Comparison of ENCODE assay signal across 25 cellular contexts in the genomic region with DNA sequence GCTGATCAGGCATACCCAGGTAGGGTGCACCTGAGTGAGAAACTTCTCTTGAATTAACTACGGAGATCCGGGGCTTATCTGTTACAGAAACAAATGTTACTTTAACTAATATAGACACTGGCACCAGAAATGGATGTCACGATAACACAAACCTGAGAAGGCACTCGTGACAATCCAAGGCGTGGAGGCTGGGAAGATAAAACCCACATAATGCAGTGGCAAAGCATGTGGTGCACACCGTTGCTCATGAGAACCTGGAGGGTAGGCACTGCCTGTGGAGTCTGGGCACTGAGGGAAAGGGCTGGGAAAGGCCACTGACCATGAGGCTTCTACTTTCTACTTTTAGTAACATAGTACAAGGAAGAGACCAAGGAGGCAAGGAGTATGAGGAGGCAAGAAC. TPM values are rescaled to one million over a fixed set of nuclear protein-coding genes. Genes with fewer than 3 reads are reported as not detected.
DNase-seq lines count a peak whose midpoint lies in the region; ATAC-seq and TF ChIP-seq lines count a peak whose summit lies in the region.
"Had no signal": no experiment of that assay in that cellular context is flagged by ENCODE, and none has a peak within 500 bp of the region (broad histone marks: within the 10 kb centered on the region; RNA-seq: fewer than 3 reads in every experiment).

No MANE protein-coding gene starts in this region.

- H4K20me1 ChIP-seq in BLaER1 (no peaks in the 10 kb centered on the region), Loucy (ENCODE audit: insufficient read depth, low read length, poor library complexity, severe bottlenecking) (no peaks in the 10 kb centered on the region)

- H3K4me3 ChIP-seq in BLaER1 (no peak overlapping the region), HL-60 (replicated peaks; ENCODE audit: insufficient read depth, low read length) (no peak overlapping the region), Loucy (ENCODE audit: low read length, poor library complexity, severe bottlenecking) (no peak overlapping the region), uterus (no peak overlapping the region), tibial nerve (no peak overlapping the region)
- H3K4me3 ChIP-seq: GM12878 had no signal

- H2AFZ ChIP-seq in Loucy (ENCODE audit: low read length): no peak overlapping the region

- H3K9me3 ChIP-seq in BLaER1 (no peaks in the 10 kb centered on the region), Loucy (ENCODE audit: insufficient read depth, low read depth, low read length) (no peaks in the 10 kb centered on the region), uterus (no peaks in the 10 kb centered on the region), tibial nerve (no peaks in the 10 kb centered on the region)
- H3K9me3 ChIP-seq: Caco-2 had no signal

- H3K4me2 ChIP-seq in BLaER1 (peak overlapping the region; percentile 86), Loucy (ENCODE audit: low read depth, low read length, poor library complexity, severe bottlenecking) (no peak overlapping the region)

- no peaks in the 10 kb centered on the region for H3K36me3 ChIP-seq in BLaER1
- peaks cover 36% of the 10 kb centered on the region; the same call in 1 of the 2 replicates for H3K36me3 ChIP-seq in Loucy (ENCODE audit: insufficient read depth, low read length)
- H3K36me3 ChIP-seq in uterus: no peaks in the 10 kb centered on the region
- no peaks in the 10 kb centered on the region for H3K36me3 ChIP-seq in tibial nerve

- intact Hi-C loops in uterus (cut with DNase I; ENCODE audit: low total_unique reads): no loop called here

- H3K27me3 ChIP-seq in BLaER1 (no peaks in the 10 kb centered on the region; the same call in 1 of the 2 replicates), HL-60 (ENCODE audit: insufficient read depth, poor library complexity, severe bottlenecking) (no peaks in the 10 kb centered on the region), Loucy (ENCODE audit: insufficient read depth, low read length, poor library complexity, severe bottlenecking) (no peaks in the 10 kb centered on the region), uterus (no peaks in the 10 kb centered on the region), tibial nerve (no peaks in the 10 kb centered on the region)

- DNase-seq in HL-60 (ENCODE audit: low read depth in 1 of 2, low spot score in 1 of 2) (no peak), uterus (no peak), HPDE6-E6E7 (ENCODE audit: extremely low spot score) (no peak), tibial nerve (ENCODE audit: low spot score in 2 of 2) (no peak)
- DNase-seq: 8988T; ACHN; Caco-2; Calu3; CD4-positive, alpha-beta T cell; CD8-positive, alpha-beta T cell; DMS 273 treated with DMSO at 0.1 percent for 48 hours; DMS153; DMS53; DMS79; DND-41; EL; GDM1 had no signal

- TF ChIP-seq CTCF in HL-60 (IDR thresholded peaks at IDR 0.05; ENCODE audit: insufficient read depth, low read length): no peak
- TF ChIP-seq CTCF in Loucy (conservative IDR thresholded peaks at IDR 0.05; ENCODE audit: low read length): no peak
- TF ChIP-seq CTCF in uterus (IDR thresholded peaks at IDR 0.05): no peak
- TF ChIP-seq CTCF in tibial nerve (IDR thresholded peaks at IDR 0.05): no peak

- H3K4me1 ChIP-seq in BLaER1 (peaks cover 94% of the 10 kb centered on the region), Loucy (ENCODE audit: insufficient read depth, low read length, poor library complexity, severe bottlenecking) (peaks cover 66% of the 10 kb centered on the region), uterus (no peaks in the 10 kb centered on the region), tibial nerve (peaks cover 0 to 3% (median 0%) of the 10 kb centered on the region in 4 donors)
- H3K4me1 ChIP-seq: Caco-2 had no signal

- 86 to 91% methylated on average over 6 of the region's 6 CpGs for WGBS in tibial nerve, 2 donors

- no peak for ATAC-seq in GM19351 (IDR thresholded peaks at IDR 0.05; ENCODE audit: unreplicated experiment)
- ATAC-seq: CD8-positive, alpha-beta T cell; GM12878 had no signal

- no peaks in the 10 kb centered on the region for H3K79me2 ChIP-seq in Loucy (ENCODE audit: insufficient read depth, low read length)

- TF ChIP-seq EP300 in tibial nerve (IDR thresholded peaks at IDR 0.05): no peak

- TF ChIP-seq POLR2A in uterus (IDR thresholded peaks at IDR 0.05) (no peak), tibial nerve (IDR thresholded peaks at IDR 0.05) (no peak)

- H3K27ac ChIP-seq in BLaER1: peak overlapping the region; percentile 33; the same call in 1 of the 2 replicates
- 0 out of 2 replicates have a peak overlapping the region, but pooled peaks have one; percentile 23 for H3K27ac ChIP-seq in HL-60 (replicated peaks)
- H3K27ac ChIP-seq in uterus: no peak overlapping the region
- no peak overlapping the region for H3K27ac ChIP-seq in tibial nerve
- H3K27ac ChIP-seq: C4-2B had no signal

- no peak overlapping the region for H3K9ac ChIP-seq in BLaER1
- H3K9ac ChIP-seq in Loucy (ENCODE audit: low read depth, low read length, poor library complexity, severe bottlenecking): peak overlapping the region; percentile 8

- H3F3A ChIP-seq in Loucy (ENCODE audit: low read depth): no peaks in the 10 kb centered on the region

- no peaks in the 10 kb centered on the region for H3K9me2 ChIP-seq in Loucy (replicated peaks; ENCODE audit: low read depth, low read length)

RNA-seq across cellular contexts. Expression of a gene that starts 22.6 kb away (rescaled TPM):
- total RNA-seq in uterus (not detected), tibial nerve (under 1 TPM in 1 of 4 donors, not detected in 3; 0.30 TPM)
- total RNA-seq: A673; Caco-2; Calu3; CD4-positive, alpha-beta T cell; CD8-positive, alpha-beta T cell; Daoy; G401; GM12878 had no signal

RNA-seq across cellular contexts. Expression of a gene that starts 57.9 kb away (rescaled TPM):
- total RNA-seq in uterus (under 1 TPM in 2 of 4 donors, not detected in 2; 0.35 to 0.76 TPM), tibial nerve (not detected)
- total RNA-seq: A673; Calu3; CD4-positive, alpha-beta T cell; CD8-positive, alpha-beta T cell; Daoy; GM12878 had no signal

Comparison
In these comparisons a context has a peak if more than half of its experiments do, and no peak if none do; other contexts are left out.
1. H3K27ac ChIP-seq: peak in BLaER1 (single experiment) and HL-60 (single experiment); none in uterus (0 of 2) and tibial nerve (0 of 4).